Comparison of ENCODE assay signal across 10 cellular contexts in the genomic region with DNA sequence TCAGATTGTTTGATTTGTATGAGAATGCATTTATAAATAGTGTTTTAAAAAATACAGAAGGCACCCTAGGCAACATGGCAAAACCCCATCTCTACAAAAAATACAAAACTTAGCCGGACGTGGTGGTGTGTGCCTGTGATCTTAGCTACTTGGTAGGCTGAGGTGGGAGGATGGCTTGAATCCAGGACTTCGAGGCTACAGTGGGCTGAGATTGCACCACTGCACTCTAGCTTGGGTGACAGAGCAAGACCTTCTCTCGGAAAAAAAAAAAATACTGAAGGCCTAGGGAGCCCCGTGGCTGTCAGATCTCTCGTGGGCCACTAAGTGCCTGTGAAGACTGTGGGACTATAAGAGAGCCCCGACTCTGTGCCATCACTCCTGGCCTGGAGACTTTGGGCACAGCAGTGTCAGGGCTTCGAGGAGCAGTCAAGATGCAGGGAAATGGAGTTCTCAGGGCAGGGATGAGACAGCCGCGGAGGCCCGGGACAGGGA. TPM values are rescaled to one million over a fixed set of nuclear protein-coding genes. Genes with fewer than 3 reads are reported as not detected.
DNase-seq lines count a peak whose midpoint lies in the region; ATAC-seq, FAIRE-seq and TF ChIP-seq lines count a peak whose summit lies in the region.
"Had no signal": no experiment of that assay in that cellular context is flagged by ENCODE, and none has a peak within 500 bp of the region (broad histone marks: within the 10 kb centered on the region; RNA-seq: fewer than 3 reads in every experiment).

No MANE protein-coding gene starts in this region.

- DNase-seq in GM23248: peak; percentile 64
- no peak for DNase-seq in T-helper 17 cell
- no peak for DNase-seq in heart right ventricle
- DNase-seq in HepG2 (ENCODE audit: low spot score): no peak
- DNase-seq in LoVo (ENCODE audit: low spot score): no peak
- DNase-seq: effector CD4-positive, alpha-beta T cell; stimulated activated naive CD4-positive, alpha-beta T cell treated with Interleukin-2 at 50 U/mL for 16 hours had no signal

- FAIRE-seq in HepG2 (lab: Jason Lieb, UNC): no peak

- no peaks in the 10 kb centered on the region for H3K9me3 ChIP-seq in GM23248 (ENCODE audit: low read depth)
- H3K9me3 ChIP-seq in T-helper 17 cell (ENCODE audit: control insufficient read depth, low read length, poor library complexity, severe bottlenecking): no peaks in the 10 kb centered on the region
- H3K9me3 ChIP-seq in heart right ventricle: no peaks in the 10 kb centered on the region
- no peaks in the 10 kb centered on the region for H3K9me3 ChIP-seq in skeletal muscle tissue (ENCODE audit: control insufficient read depth in 3 of 3, low read length in 3 of 3)
- no peaks in the 10 kb centered on the region for H3K9me3 ChIP-seq in HepG2 (ENCODE audit: low read length)

- H3K4me3 ChIP-seq in GM23248 (peak overlapping the region; percentile 24; the same call in 1 of the 2 replicates), heart right ventricle (no peak overlapping the region), skeletal muscle tissue (ENCODE audit: low read length in 3 of 3) (peak overlapping the region in 1 of 3 donors; percentile 45), HepG2 (replicated peaks in 1 of 3; ENCODE audit: insufficient read depth in 1 of 3, low read depth in 2 of 3, low read length in 3 of 3) (no peak overlapping the region)

- no peaks in the 10 kb centered on the region for H3K9me2 ChIP-seq in GM23248 (ENCODE audit: insufficient read depth)

- H3F3A ChIP-seq in GM23248 (ENCODE audit: insufficient read depth): 0 out of 2 replicates have a peak, but pooled peaks cover 7% of the 10 kb centered on the region

- H3K4me1 Mint-ChIP-seq in T-helper 17 cell: peaks cover 9% of the 10 kb centered on the region

- POLR2A ChIA-PET in HepG2 (lab: Yijun Ruan, JAX): no interaction called here

- no peak for TF ChIP-seq RAD21 in HepG2 (CRISPR knock-in tag; IDR thresholded peaks at IDR 0.05)

- H3K27me3 ChIP-seq in GM23248 (replicated peaks; ENCODE audit: insufficient read depth) (no peaks in the 10 kb centered on the region), heart right ventricle (no peaks in the 10 kb centered on the region), skeletal muscle tissue (ENCODE audit: control insufficient read depth in 3 of 3, insufficient read depth in 3 of 3, low read length in 3 of 3) (peaks cover 0 to 3% (median 0%) of the 10 kb centered on the region in 3 donors), HepG2 (ENCODE audit: control insufficient read depth in 1 of 2, insufficient read depth in 2 of 2, low read length in 2 of 2) (peaks cover 2 to 85% of the 10 kb centered on the region in 2 experiments)

- H3K27ac Mint-ChIP-seq in T-helper 17 cell: no peak overlapping the region

- peaks cover 35% of the 10 kb centered on the region for H3K27me3 Mint-ChIP-seq in T-helper 17 cell

- ATAC-seq in T-helper 17 cell (no peak), heart right ventricle (peak in 3 of 8 donors; percentile 11 to 24 (median 15)), HepG2 (no peak), GM19452 (IDR thresholded peaks at IDR 0.05; ENCODE audit: unreplicated experiment) (no peak)

- in situ Hi-C loops in GM23248 (cut with MboI) (no loop called here), HepG2 (cut with HindIII; ENCODE audit: extremely low pct_ligation_motif_present, low pct_unique_long_range_greater_than_20kb) (no loop called here)

- intact Hi-C loops in heart right ventricle (cut with DNase I): no loop called here
- intact Hi-C loops in HepG2 (cut with micrococcal nuclease; ENCODE audit: unreplicated experiment): no loop called here

- TF ChIP-seq EP300 in HepG2 (IDR thresholded peaks at IDR 0.05; ENCODE audit: low read depth in 2 of 2, low read length in 2 of 2): no peak
- no peak for TF ChIP-seq EP300 in HepG2 (CRISPR knock-in tag; IDR thresholded peaks at IDR 0.05; ENCODE audit: borderline replicate concordance)

- peak overlapping the region; percentile 88 for H3K27ac ChIP-seq in GM23248
- H3K27ac ChIP-seq in heart right ventricle: peak overlapping the region in 7 of 10 donors; percentile 6 to 65 (median 43)
- H3K27ac ChIP-seq in skeletal muscle tissue (ENCODE audit: low read depth, low read length): peak overlapping the region; percentile 36
- H3K27ac ChIP-seq in HepG2 (ENCODE audit: extremely low read length, insufficient read depth, low read length): no peak overlapping the region

- H3K4me1 ChIP-seq in GM23248 (ENCODE audit: insufficient read depth) (peaks cover 18% of the 10 kb centered on the region), heart right ventricle (peaks cover 0 to 18% (median 15%) of the 10 kb centered on the region in 9 donors), skeletal muscle tissue (ENCODE audit: control insufficient read depth in 3 of 3, insufficient read depth in 3 of 3, low read length in 3 of 3) (peaks cover 23 to 34% (median 24%) of the 10 kb centered on the region in 3 donors), HepG2 (ENCODE audit: insufficient read depth, low read length) (no peaks in the 10 kb centered on the region)

- H2AFZ ChIP-seq in GM23248: peak overlapping the region; percentile 69
- H2AFZ ChIP-seq in HepG2 (ENCODE audit: low read length): no peak overlapping the region

- H3K36me3 ChIP-seq in GM23248 (ENCODE audit: low read depth) (no peaks in the 10 kb centered on the region), heart right ventricle (no peaks in the 10 kb centered on the region), skeletal muscle tissue (ENCODE audit: control insufficient read depth in 3 of 3, insufficient read depth in 3 of 3, low read length in 3 of 3) (no peaks in the 10 kb centered on the region), HepG2 (replicated peaks in 1 of 2; ENCODE audit: control insufficient read depth in 1 of 2, insufficient read depth in 2 of 2, low read length in 2 of 2) (no peaks in the 10 kb centered on the region)

- 6 to 8% methylated on average over 11 of the region's 11 CpGs for WGBS in GM23248 (ENCODE audit: low coverage in 1 of 2, low lambda C conversion rate in 2 of 2, missing lambda C conversion rate in 2 of 2), 2 experiments
- 40 to 46% methylated on average over 11 of the region's 11 CpGs for WGBS in heart right ventricle, 2 donors
- WGBS in HepG2 (ENCODE audit: low lambda C conversion rate): 35% methylated on average over 10 of the region's 11 CpGs

- no peaks in the 10 kb centered on the region for H3K79me2 ChIP-seq in GM23248 (ENCODE audit: insufficient read depth)
- no peaks in the 10 kb centered on the region for H3K79me2 ChIP-seq in HepG2 (ENCODE audit: insufficient read depth, low read length)

- TF ChIP-seq CTCF in heart right ventricle (IDR thresholded peaks at IDR 0.05) (no peak), HepG2 (CRISPR knock-in tag; IDR thresholded peaks at IDR 0.05) (no peak)

- BruUV-seq in HepG2 (replicated peaks; lab: Mats Ljungman, UMichigan): no TSS peak

- peak overlapping the region; percentile 72 for H3K4me3 Mint-ChIP-seq in T-helper 17 cell

- no peaks in the 10 kb centered on the region for H4K20me1 ChIP-seq in GM23248 (ENCODE audit: insufficient read depth)
- no peaks in the 10 kb centered on the region for H4K20me1 ChIP-seq in HepG2 (ENCODE audit: insufficient read depth, low read length)

- H3K36me3 Mint-ChIP-seq in T-helper 17 cell (ENCODE audit: low read depth): no peaks in the 10 kb centered on the region

- CTCF ChIA-PET in HepG2 (lab: Yijun Ruan, JAX; ENCODE audit: low intra/inter-chr PET ratio, low total read pairs): no interaction called here

- H3K4me2 ChIP-seq in GM23248 (ENCODE audit: unreplicated experiment) (peak overlapping the region; percentile 74), HepG2 (ENCODE audit: low read depth, low read length) (no peak overlapping the region)

- TF ChIP-seq POLR2A in HepG2 (IDR thresholded peaks at IDR 0.05; ENCODE audit: insufficient read depth in 1 of 2, low read depth in 2 of 2, low read length in 2 of 2): no peak

- peak overlapping the region; percentile 80 for H3K9ac ChIP-seq in GM23248
- H3K9ac ChIP-seq in skeletal muscle tissue (ENCODE audit: low read depth in 1 of 3, low read length in 3 of 3): peak overlapping the region; percentile 15 to 65 (median 64)
- H3K9ac ChIP-seq in HepG2 (ENCODE audit: insufficient read depth, low read depth, low read length): no peak overlapping the region

RNA-seq across cellular contexts. Expression of gene MYO7B, which starts 40.5 kb away (rescaled TPM):
- total RNA-seq in GM23248 (2014; rRNA removed; shearing (Covaris generic)): under 0.01 TPM in 1 of 2 replicates, not detected in the other
- polyA plus RNA-seq in GM23248 (2016; fragmentation: Nextera tagmentation; extraction: Ambion mirVana): not detected in 2 replicates
- under 1 TPM; 0.23 to 0.75 TPM for total RNA-seq in T-helper 17 cell
- total RNA-seq in heart right ventricle: 1 to 10 TPM in 3 of 10 donors, under 1 TPM in 7; 0.42 to 1.4 (median 0.77) TPM
- 1 to 10 TPM; 1.4 to 2.3 TPM for polyA plus RNA-seq in heart right ventricle
- total RNA-seq in skeletal muscle tissue: 1.0 TPM
- not detected in 2 replicates for total RNA-seq in HepG2 (2016; rRNA removed; fragmentation: Illumina TruSeq; extraction: Trizol)
- total RNA-seq in HepG2 (2016; cell fraction: cytosol; rRNA removed; fragmentation: Illumina TruSeq; extraction: Trizol; ENCODE audit: low read depth): not detected in 2 replicates
- total RNA-seq in HepG2 (2016; cell fraction: insoluble cytoplasmic fraction; rRNA removed; fragmentation: Illumina TruSeq; extraction: Trizol): not detected in 2 replicates
- not detected in 2 replicates for total RNA-seq in HepG2 (2016; cell fraction: membrane; rRNA removed; fragmentation: Illumina TruSeq; extraction: Trizol)
- total RNA-seq in HepG2 (2016; cell fraction: nucleus; rRNA removed; fragmentation: Illumina TruSeq; extraction: Trizol): not detected in 2 replicates
- polyA plus RNA-seq in HepG2 (2011; rRNA removed): 0.03 TPM in 1 of 2 replicates, not detected in the other
- polyA plus RNA-seq in HepG2 (2011; cell fraction: cytosol; rRNA removed): 0.01 TPM in 1 of 2 replicates, not detected in the other
- 0.11 and 0.12 TPM in 2 replicates for polyA plus RNA-seq in HepG2 (2011; cell fraction: nucleus; rRNA removed)
- not detected in 2 replicates for polyA plus RNA-seq in HepG2 (2012)
- not detected in 2 replicates for polyA plus RNA-seq in HepG2 (2016; cell fraction: cytosol; fragmentation: Illumina TruSeq; extraction: Trizol; ENCODE audit: low read depth)
- not detected in 2 replicates for polyA plus RNA-seq in HepG2 (2016; cell fraction: insoluble cytoplasmic fraction; fragmentation: Illumina TruSeq; extraction: Trizol; ENCODE audit: low read depth)
- not detected in 2 replicates for polyA plus RNA-seq in HepG2 (2016; cell fraction: membrane; fragmentation: Illumina TruSeq; extraction: Trizol; ENCODE audit: low read depth)
- polyA plus RNA-seq in HepG2 (2016; cell fraction: nucleus; fragmentation: Illumina TruSeq; extraction: Trizol; ENCODE audit: insufficient read depth, low read depth): not detected in 2 replicates
- 0.02 TPM in 1 of 2 replicates, not detected in the other for polyA minus RNA-seq in HepG2 (2011; rRNA and poly(A)+ RNA removed; ENCODE audit: low replicate concordance)
- polyA minus RNA-seq in HepG2 (2011; cell fraction: cytosol; rRNA and poly(A)+ RNA removed): not detected in 2 replicates
- polyA minus RNA-seq in HepG2 (2011; cell fraction: nucleus; rRNA and poly(A)+ RNA removed): not detected in 2 replicates
- total RNA-seq: SK-MEL-5 had no signal

RNA-seq across cellular contexts. Expression of gene IWS1, which starts 49.7 kb away (rescaled TPM):
- total RNA-seq in GM23248 (2014; rRNA removed; shearing (Covaris generic)): 23.3 and 32.4 TPM in 2 replicates
- polyA plus RNA-seq in GM23248 (2016; fragmentation: Nextera tagmentation; extraction: Ambion mirVana): 41.1 and 42.4 TPM in 2 replicates
- 10 to 100 TPM; 26.4 TPM for total RNA-seq in T-helper 17 cell
- total RNA-seq in heart right ventricle: 10 to 100 TPM; 37.6 to 64.8 (median 46.4) TPM
- 10 to 100 TPM; 37.4 to 51.6 TPM for polyA plus RNA-seq in heart right ventricle
- 24.5 TPM for total RNA-seq in skeletal muscle tissue
- 62.3 and 90.2 TPM in 2 replicates for total RNA-seq in HepG2 (2016; rRNA removed; fragmentation: Illumina TruSeq; extraction: Trizol)
- total RNA-seq in HepG2 (2016; cell fraction: cytosol; rRNA removed; fragmentation: Illumina TruSeq; extraction: Trizol; ENCODE audit: low read depth): 6.7 and 7.7 TPM in 2 replicates
- total RNA-seq in HepG2 (2016; cell fraction: insoluble cytoplasmic fraction; rRNA removed; fragmentation: Illumina TruSeq; extraction: Trizol): 62.9 and 85.5 TPM in 2 replicates
- 17.1 and 18.1 TPM in 2 replicates for total RNA-seq in HepG2 (2016; cell fraction: membrane; rRNA removed; fragmentation: Illumina TruSeq; extraction: Trizol)
- total RNA-seq in HepG2 (2016; cell fraction: nucleus; rRNA removed; fragmentation: Illumina TruSeq; extraction: Trizol): 52.7 and 54.8 TPM in 2 replicates
- 25.7 and 28.9 TPM in 2 replicates for polyA plus RNA-seq in HepG2 (2011; rRNA removed)
- polyA plus RNA-seq in HepG2 (2011; cell fraction: cytosol; rRNA removed): 16.1 and 24.8 TPM in 2 replicates
- polyA plus RNA-seq in HepG2 (2011; cell fraction: nucleus; rRNA removed): 17.9 and 22.5 TPM in 2 replicates
- 43.1 and 48.6 TPM in 2 replicates for polyA plus RNA-seq in HepG2 (2012)
- 4.3 and 4.7 TPM in 2 replicates for polyA plus RNA-seq in HepG2 (2016; cell fraction: cytosol; fragmentation: Illumina TruSeq; extraction: Trizol; ENCODE audit: low read depth)
- 87.1 and 88.3 TPM in 2 replicates for polyA plus RNA-seq in HepG2 (2016; cell fraction: insoluble cytoplasmic fraction; fragmentation: Illumina TruSeq; extraction: Trizol; ENCODE audit: low read depth)
- polyA plus RNA-seq in HepG2 (2016; cell fraction: membrane; fragmentation: Illumina TruSeq; extraction: Trizol; ENCODE audit: low read depth): 9.9 and 10.2 TPM in 2 replicates
- 60.9 and 64.3 TPM in 2 replicates for polyA plus RNA-seq in HepG2 (2016; cell fraction: nucleus; fragmentation: Illumina TruSeq; extraction: Trizol; ENCODE audit: insufficient read depth, low read depth)
- 7.4 and 11.6 TPM in 2 replicates for polyA minus RNA-seq in HepG2 (2011; rRNA and poly(A)+ RNA removed; ENCODE audit: low replicate concordance)
- 28.7 and 30.0 TPM in 2 replicates for polyA minus RNA-seq in HepG2 (2011; cell fraction: cytosol; rRNA and poly(A)+ RNA removed)
- 43.5 and 63.2 TPM in 2 replicates for polyA minus RNA-seq in HepG2 (2011; cell fraction: nucleus; rRNA and poly(A)+ RNA removed)
